8 cellular contexts compared by ENCODE assay signal in the genomic region with DNA sequence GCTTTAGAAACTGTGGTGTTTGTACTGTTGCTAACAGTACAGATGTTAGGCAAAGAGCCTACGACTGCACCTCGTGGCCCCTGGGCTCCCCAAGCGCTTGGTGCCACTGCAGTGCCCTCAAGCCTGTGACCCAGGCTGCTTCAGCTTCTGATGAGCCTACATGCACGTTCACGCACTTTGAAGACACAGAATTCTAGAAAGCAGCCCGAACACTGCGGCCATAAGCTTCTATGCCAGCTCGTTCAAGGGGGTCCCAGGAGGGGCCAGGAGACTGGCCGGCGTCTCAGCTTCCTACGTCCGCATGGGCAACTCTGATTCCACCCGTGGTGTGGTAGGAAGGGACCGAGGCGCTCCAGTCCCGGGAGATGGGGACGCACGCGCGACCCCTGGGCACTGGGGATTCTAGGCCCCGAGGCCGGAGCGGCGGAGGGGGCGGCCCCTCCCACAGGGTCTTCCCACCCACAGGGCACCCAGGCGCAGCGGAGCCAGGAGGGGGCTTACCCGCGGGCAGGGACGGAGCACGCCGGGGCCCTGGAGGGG. TPM values are rescaled to one million over a fixed set of nuclear protein-coding genes. Genes with fewer than 3 reads are reported as not detected.
DNase-seq lines count a peak whose midpoint lies in the region; ATAC-seq, FAIRE-seq and TF ChIP-seq lines count a peak whose summit lies in the region.

No MANE protein-coding gene starts in this region.

- DNase-seq in activated CD4-positive, alpha-beta T cell treated with anti-CD3 and anti-CD28 coated beads for 36 hours, result peak; percentile 16
- no peak for DNase-seq in activated CD4-positive, alpha-beta T cell treated with anti-CD3 and anti-CD28 coated beads, Interleukin-2, amount 50 U/mL, for 48 hours
- no peak for DNase-seq in astrocyte (ENCODE audit: low read depth)
- peak; percentile 68 for DNase-seq in left kidney (ENCODE audit: low read depth, low spot score)
- DNase-seq in thoracic aorta (ENCODE audit: low spot score), result no peak
- DNase-seq in activated CD4-positive, CD25-positive, alpha-beta regulatory T cell (lab: John Stamatoyannopoulos, UW), result no peak
- DNase-seq in iPS-NIHi11 (ENCODE audit: low spot score), result no peak

- H3K4me1 ChIP-seq in astrocyte (ENCODE audit: insufficient read depth, low read length) (no peaks in the 10 kb centered on the region), thoracic aorta (ENCODE audit: control insufficient read depth in 1 of 2, low read depth in 2 of 2) (peaks cover 10 to 12% of the 10 kb centered on the region in 2 donors)

- no peak overlapping the region for H3K4me3 Mint-ChIP-seq in activated CD4-positive, alpha-beta T cell treated with anti-CD3 and anti-CD28 coated beads for 36 hours
- peak overlapping the region; percentile 79 for H3K4me3 Mint-ChIP-seq in astrocyte (ENCODE audit: unreplicated experiment)

- H4K20me1 ChIP-seq in astrocyte (ENCODE audit: insufficient read depth, low read length), result no peaks in the 10 kb centered on the region

- POLR2A ChIA-PET in activated CD4-positive, alpha-beta T cell treated with anti-CD3 and anti-CD28 coated beads for 36 hours (lab: Charles Lee), result no interaction called here

- no peaks in the 10 kb centered on the region for H3K36me3 Mint-ChIP-seq in activated CD4-positive, alpha-beta T cell treated with anti-CD3 and anti-CD28 coated beads for 36 hours (ENCODE audit: low read depth)
- no peaks in the 10 kb centered on the region for H3K36me3 Mint-ChIP-seq in astrocyte (ENCODE audit: low read depth, unreplicated experiment)

- TF ChIP-seq CTCF in astrocyte (IDR thresholded peaks at IDR 0.05; ENCODE audit: insufficient read depth, low read depth, low read length), result no peak
- no peak for TF ChIP-seq CTCF in thoracic aorta (IDR thresholded peaks at IDR 0.05)

- no peak for ATAC-seq in activated CD4-positive, alpha-beta T cell treated with anti-CD3 and anti-CD28 coated beads for 36 hours
- ATAC-seq in thoracic aorta (ENCODE audit: insufficient number of reproducible peaks, low FRiP score, low read depth), result no peak
- ATAC-seq in HG02852 (IDR thresholded peaks at IDR 0.05; ENCODE audit: unreplicated experiment), result no peak

- H3K9me3 Mint-ChIP-seq in activated CD4-positive, alpha-beta T cell treated with anti-CD3 and anti-CD28 coated beads for 36 hours (ENCODE audit: low read depth), result no peaks in the 10 kb centered on the region
- no peaks in the 10 kb centered on the region for H3K9me3 Mint-ChIP-seq in astrocyte (ENCODE audit: unreplicated experiment)

- peak overlapping the region; percentile 15 for H2AFZ ChIP-seq in astrocyte (ENCODE audit: low read depth, low read length)

- no peaks in the 10 kb centered on the region for H3K79me2 ChIP-seq in astrocyte (ENCODE audit: insufficient read depth, low read length)

- peaks cover 35% of the 10 kb centered on the region for H3K27me3 Mint-ChIP-seq in activated CD4-positive, alpha-beta T cell treated with anti-CD3 and anti-CD28 coated beads for 36 hours
- H3K27me3 Mint-ChIP-seq in astrocyte (ENCODE audit: low read depth, unreplicated experiment), result peaks cover 8% of the 10 kb centered on the region

- peak overlapping the region; percentile 48 for H3K4me3 ChIP-seq in astrocyte (ENCODE audit: insufficient read depth, low read depth, low read length)
- peak overlapping the region; percentile 71 for H3K4me3 ChIP-seq in thoracic aorta

- intact Hi-C loops in activated CD4-positive, alpha-beta T cell treated with anti-CD3 and anti-CD28 coated beads for 36 hours (cut with DNase I, micrococcal nuclease), result no loop called here

- CTCF ChIA-PET in activated CD4-positive, alpha-beta T cell treated with anti-CD3 and anti-CD28 coated beads for 36 hours (lab: Charles Lee), result no interaction called here

- no peak overlapping the region for H3K27ac Mint-ChIP-seq in activated CD4-positive, alpha-beta T cell treated with anti-CD3 and anti-CD28 coated beads for 36 hours
- H3K27ac Mint-ChIP-seq in astrocyte (ENCODE audit: unreplicated experiment), result no peak overlapping the region

- peak overlapping the region; percentile 85 for H3K4me2 ChIP-seq in astrocyte (ENCODE audit: low read length)

- H3K36me3 ChIP-seq in astrocyte (ENCODE audit: insufficient read depth, low read length) (no peaks in the 10 kb centered on the region), thoracic aorta (no peaks in the 10 kb centered on the region)

- H3K27me3 ChIP-seq in astrocyte (ENCODE audit: insufficient read depth, low read length) (peaks cover 18% of the 10 kb centered on the region), thoracic aorta (replicated peaks; ENCODE audit: insufficient read depth) (no peaks in the 10 kb centered on the region)

- H3K4me1 Mint-ChIP-seq in activated CD4-positive, alpha-beta T cell treated with anti-CD3 and anti-CD28 coated beads for 36 hours, result peaks cover 2% of the 10 kb centered on the region
- H3K4me1 Mint-ChIP-seq in astrocyte (ENCODE audit: low read depth, unreplicated experiment), result peaks cover 3% of the 10 kb centered on the region

- H3K27ac ChIP-seq in astrocyte (ENCODE audit: low read depth, low read length) (no peak overlapping the region), thoracic aorta (no peak overlapping the region)

- H3K9ac ChIP-seq in astrocyte (ENCODE audit: low read length), result no peak overlapping the region

- H3K9me3 ChIP-seq in astrocyte (ENCODE audit: insufficient read depth, low read depth, low read length), result no peaks in the 10 kb centered on the region
- no peaks in the 10 kb centered on the region for H3K9me3 ChIP-seq in thoracic aorta

- FAIRE-seq in astrocyte (lab: Jason Lieb, UNC), result no peak

RNA-seq across cellular contexts. Expression of gene MYO5C, which starts 0.7 kb away (rescaled TPM):
- total RNA-seq in activated CD4-positive, alpha-beta T cell treated with anti-CD3 and anti-CD28 coated beads for 36 hours, result under 1 TPM; 0.42 to 0.69 TPM
- total RNA-seq in astrocyte, result 2.7 and 4.5 TPM in 2 replicates
- total RNA-seq in thoracic aorta, result 10 to 100 TPM in 1 of 2 donors, 1 to 10 TPM in 1; 3.0 to 18.4 TPM

Comparison
In these comparisons a context has a peak if more than half of its experiments do, and no peak if none do; other contexts are left out.
1. DNase-seq: peak in activated CD4-positive, alpha-beta T cell treated with anti-CD3 and anti-CD28 coated beads for 36 hours (single experiment) and left kidney (single experiment); none in activated CD4-positive, alpha-beta T cell treated with anti-CD3 and anti-CD28 coated beads, Interleukin-2, amount 50 U/mL, for 48 hours (0 of 2), astrocyte (single experiment), thoracic aorta (single experiment), activated CD4-positive, CD25-positive, alpha-beta regulatory T cell (0 of 4) and iPS-NIHi11 (single experiment).